In genomic region chr2:119857742-119858141, GRCh38 we compare ENCODE assay signal across 18 cellular contexts.
"Had no signal": no experiment of that assay in that cellular context is flagged by ENCODE, and none has a peak within 500 bp of the region (broad histone marks: within the 10 kb centered on the region; RNA-seq: fewer than 3 reads in every experiment).

No MANE protein-coding gene starts in this region.

- FAIRE-seq: pancreas had no signal

- H3K4me2 ChIP-seq: hepatocyte had no signal

- H3K27ac ChIP-seq: body of pancreas, epithelial cell of prostate, hepatocyte, pancreas, suprapubic skin, upper lobe of right lung had no signal

- ATAC-seq: activated naive CD4-positive, alpha-beta T cell treated with anti-CD3 and anti-CD28 coated beads, Interleukin-2, amount 50 U/mL, for 72 hours; body of pancreas; pancreas; stimulated activated naive CD8-positive, alpha-beta T cell treated with anti-CD3 and anti-CD28 coated beads, Interleukin-15, Interleukin-2, amounts not matched to agents 100 U/mL and 50 U/mL, for 24 hours; upper lobe of right lung had no signal

- H3K4me3 Mint-ChIP-seq: mesothelial cell of epicardium had no signal

- H3K4me1 ChIP-seq: suprapubic skin had no signal

- H3K4me3 ChIP-seq: body of pancreas, hepatocyte, pancreas, suprapubic skin, upper lobe of right lung had no signal

- DNase-seq: activated CD4-positive, alpha-beta T cell treated with anti-CD3 and anti-CD28 coated beads, Interleukin-2, amount 50 U/mL, for 1 hour; activated effector memory CD4-positive, alpha-beta T cell treated with anti-CD3 and anti-CD28 coated beads, Interleukin-2, amount 50 U/mL, for 16 hours; amniotic stem cell; body of pancreas; central memory CD4-positive, alpha-beta T cell; cortex of kidney; effector memory CD4-positive, alpha-beta T cell; kidney glomerular epithelial cell; pancreas; stimulated activated CD4-positive, alpha-beta T cell treated with anti-CD3 and anti-CD28 coated beads, Interleukin-2, amount 100 ng/mL, for 48 hours; stimulated activated CD8-positive, alpha-beta memory T cell treated with anti-CD3 and anti-CD28 coated beads, Interleukin-4, amount 100 ng/mL, for 48 hours; stimulated activated naive CD8-positive, alpha-beta T cell treated with anti-CD3 and anti-CD28 coated beads, Interleukin-15, Interleukin-2, amounts not matched to agents 100 U/mL and 50 U/mL, for 24 hours; upper lobe of right lung had no signal

- H3K9me3 ChIP-seq: body of pancreas, suprapubic skin, upper lobe of right lung had no signal

- H3K36me3 ChIP-seq: pancreas, suprapubic skin, upper lobe of right lung had no signal

- H3K27me3 ChIP-seq: body of pancreas, hepatocyte, pancreas, suprapubic skin, upper lobe of right lung had no signal

- H3K27ac Mint-ChIP-seq: mesothelial cell of epicardium had no signal
